ENCODE assay signal across 30 cellular contexts in genomic region chr14:85273952-85274351, GRCh38.
"Had no signal": no experiment of that assay in that cellular context is flagged by ENCODE, and none has a peak within 500 bp of the region (broad histone marks: within the 10 kb centered on the region; RNA-seq: fewer than 3 reads in every experiment).

No MANE protein-coding gene starts in this region.

- H3K4me3 ChIP-seq: adrenal gland, ascending aorta, body of pancreas, cardiac muscle cell had no signal

- H3K9me3 ChIP-seq: adrenal gland, ascending aorta, body of pancreas, breast epithelium had no signal

- DNase-seq: activated effector memory CD4-positive, alpha-beta T cell treated with anti-CD3 and anti-CD28 coated beads, Interleukin-2, amount 50 U/mL, for 16 hours; activated effector memory CD4-positive, alpha-beta T cell treated with Interleukin-2 at 50 U/mL for 16 hours; activated gamma-delta T cell; activated gamma-delta T cell treated with Interleukin-2 at 50 U/mL for 16 hours; activated naive CD4-positive, alpha-beta T cell; activated naive CD4-positive, alpha-beta T cell treated with anti-CD3 and anti-CD28 coated beads for 36 hours; activated naive CD4-positive, alpha-beta T cell treated with anti-CD3 and anti-CD28 coated beads, Interleukin-2, amount 10 ng/mL, durations not matched to agents 7 days and 5 days; activated naive CD4-positive, alpha-beta T cell treated with anti-CD3 and anti-CD28 coated beads, Interleukin-2, amount 50 U/mL, for 16 hours; activated naive CD4-positive, alpha-beta T cell treated with Interleukin-2 at 50 U/mL for 16 hours; activated naive CD8-positive, alpha-beta T cell treated with anti-CD3 and anti-CD28 coated beads for 36 hours; activated naive CD8-positive, alpha-beta T cell treated with anti-CD3 and anti-CD28 coated beads, Interleukin-2, amount 10 ng/mL, durations not matched to agents 7 days and 5 days; activated naive CD8-positive, alpha-beta T cell treated with anti-CD3 and anti-CD28 coated beads, Interleukin-2, amount 50 U/mL, for 24 hours; activated T-cell treated with anti-CD3 and anti-CD28 coated beads, Interleukin-2, amount 50 U/mL, for 1 hour; activated T-cell treated with anti-CD3 and anti-CD28 coated beads, Interleukin-2, amount 50 U/mL, for 24 hours; activated T-cell treated with anti-CD3 and anti-CD28 coated beads, Interleukin-2, amount 50 U/mL, for 4 hours; activated T-cell treated with anti-CD3 and anti-CD28 coated beads, Interleukin-2, amount 50 U/mL, for 48 hours; activated T-cell treated with anti-CD3 and anti-CD28 coated beads, Interleukin-2, amount 50 U/mL, for 72 hours; adrenal gland; amniotic stem cell; amygdala; aorta; body of pancreas; brain microvascular endothelial cell; central memory CD4-positive, alpha-beta T cell; cerebellar nuclear complex had no signal

- H3K4me1 ChIP-seq: adrenal gland, ascending aorta, body of pancreas, breast epithelium had no signal

- ATAC-seq: activated naive CD4-positive, alpha-beta T cell treated with anti-CD3 and anti-CD28 coated beads, Interleukin-2, amount 50 U/mL, for 72 hours; activated naive CD8-positive, alpha-beta T cell treated with anti-CD3 and anti-CD28 coated beads, Interleukin-2, amount 50 U/mL, for 24 hours; activated T-cell treated with anti-CD3 and anti-CD28 coated beads, Interleukin-2, amount 50 U/mL, for 4 hours; activated T-cell treated with anti-CD3 and anti-CD28 coated beads, Interleukin-2, amount 50 U/mL, for 72 hours; activated T-helper 17 cell treated with anti-CD3 and anti-CD28 coated beads, Interleukin-2, amount 50 U/mL, for 72 hours; body of pancreas had no signal

- H3K27ac ChIP-seq: adrenal gland, ascending aorta, body of pancreas, brain microvascular endothelial cell, breast epithelium, cardiac muscle cell had no signal

- H3K36me3 ChIP-seq: adrenal gland, ascending aorta, brain microvascular endothelial cell, breast epithelium, cardiac muscle cell had no signal

- H3K27me3 ChIP-seq: adrenal gland, ascending aorta, body of pancreas, brain microvascular endothelial cell, breast epithelium, cardiac muscle cell had no signal
